In the genomic region with DNA sequence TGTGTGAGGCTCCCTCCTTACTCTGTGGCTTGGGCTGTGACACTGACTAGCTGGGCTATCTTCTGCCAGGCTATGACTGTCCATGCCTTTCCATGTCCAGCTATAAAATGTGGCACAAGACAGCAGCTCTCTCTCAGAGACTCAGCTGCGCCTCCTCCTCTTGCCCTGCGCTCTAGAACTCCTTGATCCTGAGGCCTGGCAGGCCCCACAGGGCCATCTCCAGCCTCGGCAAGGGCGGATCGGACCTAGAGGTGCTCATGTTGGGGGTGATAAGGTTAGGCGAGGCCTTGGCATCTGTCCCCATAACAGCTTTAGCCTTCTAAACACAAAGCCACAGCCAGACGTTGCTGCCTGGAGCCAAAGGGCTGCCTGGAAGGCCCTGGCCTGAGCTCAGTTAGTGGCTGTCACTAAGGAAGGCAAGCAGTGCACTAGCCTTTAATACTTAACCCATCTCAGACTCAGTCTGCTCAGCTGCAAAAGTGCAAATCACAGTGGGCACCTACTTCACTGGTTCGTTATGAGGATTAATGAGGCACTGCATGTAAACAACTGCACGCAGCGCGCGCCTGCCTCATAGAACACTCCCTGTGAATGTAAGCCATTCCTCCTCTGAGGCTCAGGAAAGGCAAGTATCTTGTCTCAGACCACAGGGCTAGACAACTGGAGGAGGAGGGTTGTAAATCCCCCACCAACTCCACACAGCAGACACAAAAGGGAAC, we compare ENCODE assay signal across 6 cellular contexts. TPM values are rescaled to one million over a fixed set of nuclear protein-coding genes. Genes with fewer than 3 reads are reported as not detected.
DNase-seq lines count a peak whose midpoint lies in the region; ATAC-seq, FAIRE-seq and TF ChIP-seq lines count a peak whose summit lies in the region.

No MANE protein-coding gene starts in this region.

- no peak for TF ChIP-seq RAD21 in HepG2 (CRISPR knock-in tag; IDR thresholded peaks at IDR 0.05)

- H3K9me3 Mint-ChIP-seq in activated CD4-positive, alpha-beta T cell treated with anti-CD3 and anti-CD28 coated beads, Interleukin-2, amount 10 ng/mL, durations not matched to agents 7 days and 5 days = no peaks in the 10 kb centered on the region

- ATAC-seq in HepG2 (no peak), GM19452 (IDR thresholded peaks at IDR 0.05; ENCODE audit: unreplicated experiment) (no peak), GM18873 (IDR thresholded peaks at IDR 0.05; ENCODE audit: low FRiP score, unreplicated experiment) (no peak)

- TF ChIP-seq EP300 in HepG2 (IDR thresholded peaks at IDR 0.05; ENCODE audit: low read depth in 2 of 2, low read length in 2 of 2) (no peak), HepG2 (CRISPR knock-in tag; IDR thresholded peaks at IDR 0.05; ENCODE audit: borderline replicate concordance) (no peak)

- H3K27ac ChIP-seq in HepG2 (ENCODE audit: extremely low read length, insufficient read depth, low read length) = peak overlapping the region; percentile 93

- CTCF ChIA-PET in activated CD4-positive, alpha-beta T cell treated with anti-CD3 and anti-CD28 coated beads, Interleukin-2, amount 10 ng/mL, durations not matched to agents 7 days and 5 days (lab: Charles Lee) = interaction anchor here (1.2 to 1.5 kb wide), 3 partner anchors 9 to 21 kb away, joined by 3 to 5 read pairs (median 3); no protein-coding TSS in a partner anchor
- CTCF ChIA-PET in HepG2 (lab: Yijun Ruan, JAX; ENCODE audit: low intra/inter-chr PET ratio, low total read pairs) = no interaction called here

- H3K27ac Mint-ChIP-seq in activated CD4-positive, alpha-beta T cell treated with anti-CD3 and anti-CD28 coated beads, Interleukin-2, amount 10 ng/mL, durations not matched to agents 7 days and 5 days = peak overlapping the region; percentile 90

- no peaks in the 10 kb centered on the region for H3K27me3 Mint-ChIP-seq in activated CD4-positive, alpha-beta T cell treated with anti-CD3 and anti-CD28 coated beads, Interleukin-2, amount 10 ng/mL, durations not matched to agents 7 days and 5 days

- in situ Hi-C loops in HepG2 (cut with HindIII; ENCODE audit: extremely low pct_ligation_motif_present, low pct_unique_long_range_greater_than_20kb) = no loop called here

- H3K4me3 Mint-ChIP-seq in activated CD4-positive, alpha-beta T cell treated with anti-CD3 and anti-CD28 coated beads, Interleukin-2, amount 10 ng/mL, durations not matched to agents 7 days and 5 days = peak overlapping the region; percentile 89

- peaks cover 7 to 21% of the 10 kb centered on the region in 2 experiments for H3K36me3 ChIP-seq in HepG2 (replicated peaks in 1 of 2; ENCODE audit: control insufficient read depth in 1 of 2, insufficient read depth in 2 of 2, low read length in 2 of 2)

- H3K27me3 ChIP-seq in HepG2 (ENCODE audit: control insufficient read depth in 1 of 2, insufficient read depth in 2 of 2, low read length in 2 of 2) = no peaks in the 10 kb centered on the region; a peak in 1 of 5 replicates

- H3K4me2 ChIP-seq in HepG2 (ENCODE audit: low read depth, low read length) = peak overlapping the region; percentile 92

- H3K9ac ChIP-seq in HepG2 (ENCODE audit: insufficient read depth, low read depth, low read length) = peak overlapping the region; percentile 98

- H3K79me2 ChIP-seq in HepG2 (ENCODE audit: insufficient read depth, low read length) = peaks cover 74% of the 10 kb centered on the region

- 27% methylated on average over 5 of the region's 12 CpGs for WGBS in HepG2 (ENCODE audit: low lambda C conversion rate)

- POLR2A ChIA-PET in activated CD4-positive, alpha-beta T cell treated with anti-CD3 and anti-CD28 coated beads, Interleukin-2, amount 10 ng/mL, durations not matched to agents 7 days and 5 days (lab: Charles Lee) = interaction anchor here (0.6 kb wide), 1 partner anchor 32 kb away, joined by 4 read pairs; no protein-coding TSS in a partner anchor
- POLR2A ChIA-PET in HepG2 (lab: Yijun Ruan, JAX) = interaction anchor here (0.7 to 9.3 kb wide), 13 partner anchors 9 to 355 kb away, joined by 3 to 138 read pairs (median 25); a partner anchor contains a TSS

- H3K4me3 ChIP-seq in GM12864 (ENCODE audit: low read depth, low read length) = peak overlapping the region; percentile 82
- H3K4me3 ChIP-seq in HepG2 (replicated peaks in 1 of 3; ENCODE audit: insufficient read depth in 1 of 3, low read depth in 2 of 3, low read length in 3 of 3) = peak overlapping the region; percentile 82 to 88 (median 87)

- TF ChIP-seq CTCF in GM12864 (IDR thresholded peaks at IDR 0.05; ENCODE audit: low read depth, low read length, missing control alignments) = no peak
- TF ChIP-seq CTCF in HepG2 (CRISPR knock-in tag; IDR thresholded peaks at IDR 0.05) = no peak

- intact Hi-C loops in HepG2 (cut with micrococcal nuclease; ENCODE audit: unreplicated experiment) = no loop called here

- H2AFZ ChIP-seq in HepG2 (ENCODE audit: low read length) = no peak overlapping the region

- peaks cover 9% of the 10 kb centered on the region for H4K20me1 ChIP-seq in HepG2 (ENCODE audit: insufficient read depth, low read length)

- FAIRE-seq in HepG2 (lab: Jason Lieb, UNC) = no peak

- peak; percentile 4 to 21; a peak in 2 of 4 replicates for TF ChIP-seq POLR2A in HepG2 (IDR thresholded peaks at IDR 0.05; ENCODE audit: insufficient read depth in 1 of 2, low read depth in 2 of 2, low read length in 2 of 2)

- H3K9me3 ChIP-seq in HepG2 (ENCODE audit: low read length) = no peaks in the 10 kb centered on the region

- peaks cover 74% of the 10 kb centered on the region for H3K4me1 ChIP-seq in HepG2 (ENCODE audit: insufficient read depth, low read length)

- BruUV-seq in HepG2 (replicated peaks; lab: Mats Ljungman, UMichigan) = no TSS peak

- H3K4me1 Mint-ChIP-seq in activated CD4-positive, alpha-beta T cell treated with anti-CD3 and anti-CD28 coated beads, Interleukin-2, amount 10 ng/mL, durations not matched to agents 7 days and 5 days = peaks cover 58% of the 10 kb centered on the region

- DNase-seq in GM12864 (ENCODE audit: low read depth) = no peak
- no peak for DNase-seq in activated CD4-positive, alpha-beta T cell treated with anti-CD3 and anti-CD28 coated beads, Interleukin-2, amount 10 ng/mL, durations not matched to agents 7 days and 5 days
- peak; percentile 25 for DNase-seq in HepG2 (ENCODE audit: low spot score)
- no peak for DNase-seq in LoVo (ENCODE audit: low spot score)

- H3K36me3 Mint-ChIP-seq in activated CD4-positive, alpha-beta T cell treated with anti-CD3 and anti-CD28 coated beads, Interleukin-2, amount 10 ng/mL, durations not matched to agents 7 days and 5 days (ENCODE audit: low read depth) = peaks cover 26% of the 10 kb centered on the region

RNA-seq across cellular contexts. Expression of a gene that starts 1.2 kb away (rescaled TPM):
- total RNA-seq in activated CD4-positive, alpha-beta T cell treated with anti-CD3 and anti-CD28 coated beads, Interleukin-2, amount 10 ng/mL, durations not matched to agents 7 days and 5 days = 100 to 1,000 TPM; 123 to 137 TPM
- total RNA-seq in HepG2 (2016; rRNA removed; fragmentation: Illumina TruSeq; extraction: Trizol) = 125 and 128 TPM in 2 replicates
- total RNA-seq in HepG2 (2016; cell fraction: cytosol; rRNA removed; fragmentation: Illumina TruSeq; extraction: Trizol; ENCODE audit: low read depth) = 57.0 and 62.1 TPM in 2 replicates
- total RNA-seq in HepG2 (2016; cell fraction: insoluble cytoplasmic fraction; rRNA removed; fragmentation: Illumina TruSeq; extraction: Trizol) = 114 and 129 TPM in 2 replicates
- total RNA-seq in HepG2 (2016; cell fraction: membrane; rRNA removed; fragmentation: Illumina TruSeq; extraction: Trizol) = 156 and 159 TPM in 2 replicates
- total RNA-seq in HepG2 (2016; cell fraction: nucleus; rRNA removed; fragmentation: Illumina TruSeq; extraction: Trizol) = 69.6 and 73.3 TPM in 2 replicates
- polyA plus RNA-seq in HepG2 (2011; rRNA removed) = 245 and 282 TPM in 2 replicates
- polyA plus RNA-seq in HepG2 (2011; cell fraction: cytosol; rRNA removed) = 177 and 210 TPM in 2 replicates
- 217 and 220 TPM in 2 replicates for polyA plus RNA-seq in HepG2 (2011; cell fraction: nucleus; rRNA removed)
- polyA plus RNA-seq in HepG2 (2012) = 123 and 145 TPM in 2 replicates
- 33.4 and 34.1 TPM in 2 replicates for polyA plus RNA-seq in HepG2 (2016; cell fraction: cytosol; fragmentation: Illumina TruSeq; extraction: Trizol; ENCODE audit: low read depth)
- 101 and 109 TPM in 2 replicates for polyA plus RNA-seq in HepG2 (2016; cell fraction: insoluble cytoplasmic fraction; fragmentation: Illumina TruSeq; extraction: Trizol; ENCODE audit: low read depth)
- 91.3 and 96.0 TPM in 2 replicates for polyA plus RNA-seq in HepG2 (2016; cell fraction: membrane; fragmentation: Illumina TruSeq; extraction: Trizol; ENCODE audit: low read depth)
- 119 and 131 TPM in 2 replicates for polyA plus RNA-seq in HepG2 (2016; cell fraction: nucleus; fragmentation: Illumina TruSeq; extraction: Trizol; ENCODE audit: insufficient read depth, low read depth)
- 194 and 636 TPM in 2 replicates for polyA minus RNA-seq in HepG2 (2011; rRNA and poly(A)+ RNA removed; ENCODE audit: low replicate concordance)
- 178 and 203 TPM in 2 replicates for polyA minus RNA-seq in HepG2 (2011; cell fraction: cytosol; rRNA and poly(A)+ RNA removed)
- polyA minus RNA-seq in HepG2 (2011; cell fraction: nucleus; rRNA and poly(A)+ RNA removed) = 53.7 and 80.4 TPM in 2 replicates

RNA-seq across cellular contexts. Expression of a gene that starts 2.0 kb away (rescaled TPM):
- 100 to 1,000 TPM; 120 to 139 TPM for total RNA-seq in activated CD4-positive, alpha-beta T cell treated with anti-CD3 and anti-CD28 coated beads, Interleukin-2, amount 10 ng/mL, durations not matched to agents 7 days and 5 days
- 209 and 287 TPM in 2 replicates for total RNA-seq in HepG2 (2016; rRNA removed; fragmentation: Illumina TruSeq; extraction: Trizol)
- total RNA-seq in HepG2 (2016; cell fraction: cytosol; rRNA removed; fragmentation: Illumina TruSeq; extraction: Trizol; ENCODE audit: low read depth) = 29.0 and 31.7 TPM in 2 replicates
- total RNA-seq in HepG2 (2016; cell fraction: insoluble cytoplasmic fraction; rRNA removed; fragmentation: Illumina TruSeq; extraction: Trizol) = 214 and 298 TPM in 2 replicates
- 35.4 and 36.1 TPM in 2 replicates for total RNA-seq in HepG2 (2016; cell fraction: membrane; rRNA removed; fragmentation: Illumina TruSeq; extraction: Trizol)
- 83.7 and 87.5 TPM in 2 replicates for total RNA-seq in HepG2 (2016; cell fraction: nucleus; rRNA removed; fragmentation: Illumina TruSeq; extraction: Trizol)
- 107 and 110 TPM in 2 replicates for polyA plus RNA-seq in HepG2 (2011; rRNA removed)
- 278 and 291 TPM in 2 replicates for polyA plus RNA-seq in HepG2 (2011; cell fraction: cytosol; rRNA removed)
- 55.5 and 61.4 TPM in 2 replicates for polyA plus RNA-seq in HepG2 (2011; cell fraction: nucleus; rRNA removed)
- polyA plus RNA-seq in HepG2 (2012) = 178 and 251 TPM in 2 replicates
- polyA plus RNA-seq in HepG2 (2016; cell fraction: cytosol; fragmentation: Illumina TruSeq; extraction: Trizol; ENCODE audit: low read depth) = 35.3 and 40.6 TPM in 2 replicates
- polyA plus RNA-seq in HepG2 (2016; cell fraction: insoluble cytoplasmic fraction; fragmentation: Illumina TruSeq; extraction: Trizol; ENCODE audit: low read depth) = 420 and 438 TPM in 2 replicates
- polyA plus RNA-seq in HepG2 (2016; cell fraction: membrane; fragmentation: Illumina TruSeq; extraction: Trizol; ENCODE audit: low read depth) = 35.8 and 37.4 TPM in 2 replicates
- 132 and 146 TPM in 2 replicates for polyA plus RNA-seq in HepG2 (2016; cell fraction: nucleus; fragmentation: Illumina TruSeq; extraction: Trizol; ENCODE audit: insufficient read depth, low read depth)
- 134 and 369 TPM in 2 replicates for polyA minus RNA-seq in HepG2 (2011; rRNA and poly(A)+ RNA removed; ENCODE audit: low replicate concordance)
- 72.3 and 74.0 TPM in 2 replicates for polyA minus RNA-seq in HepG2 (2011; cell fraction: cytosol; rRNA and poly(A)+ RNA removed)
- 83.2 and 93.4 TPM in 2 replicates for polyA minus RNA-seq in HepG2 (2011; cell fraction: nucleus; rRNA and poly(A)+ RNA removed)

RNA-seq across cellular contexts. Expression of a gene that starts 39.1 kb away (rescaled TPM):
- total RNA-seq in activated CD4-positive, alpha-beta T cell treated with anti-CD3 and anti-CD28 coated beads, Interleukin-2, amount 10 ng/mL, durations not matched to agents 7 days and 5 days = 1 to 10 TPM in 1 of 2 experiments, under 1 TPM in 1; 0.64 to 1.0 TPM
- total RNA-seq in HepG2 (2016; rRNA removed; fragmentation: Illumina TruSeq; extraction: Trizol) = 5.7 and 11.8 TPM in 2 replicates
- total RNA-seq in HepG2 (2016; cell fraction: cytosol; rRNA removed; fragmentation: Illumina TruSeq; extraction: Trizol; ENCODE audit: low read depth) = 14.2 and 14.4 TPM in 2 replicates
- 5.6 and 12.5 TPM in 2 replicates for total RNA-seq in HepG2 (2016; cell fraction: insoluble cytoplasmic fraction; rRNA removed; fragmentation: Illumina TruSeq; extraction: Trizol)
- total RNA-seq in HepG2 (2016; cell fraction: membrane; rRNA removed; fragmentation: Illumina TruSeq; extraction: Trizol) = 14.8 and 16.4 TPM in 2 replicates
- total RNA-seq in HepG2 (2016; cell fraction: nucleus; rRNA removed; fragmentation: Illumina TruSeq; extraction: Trizol) = 10.7 and 13.7 TPM in 2 replicates
- polyA plus RNA-seq in HepG2 (2011; rRNA removed) = 34.8 and 48.8 TPM in 2 replicates
- polyA plus RNA-seq in HepG2 (2011; cell fraction: cytosol; rRNA removed) = 18.6 and 35.0 TPM in 2 replicates
- 225 and 265 TPM in 2 replicates for polyA plus RNA-seq in HepG2 (2011; cell fraction: nucleus; rRNA removed)
- 19.0 and 24.1 TPM in 2 replicates for polyA plus RNA-seq in HepG2 (2012)
- 15.3 and 17.1 TPM in 2 replicates for polyA plus RNA-seq in HepG2 (2016; cell fraction: cytosol; fragmentation: Illumina TruSeq; extraction: Trizol; ENCODE audit: low read depth)
- 8.8 and 9.2 TPM in 2 replicates for polyA plus RNA-seq in HepG2 (2016; cell fraction: insoluble cytoplasmic fraction; fragmentation: Illumina TruSeq; extraction: Trizol; ENCODE audit: low read depth)
- 17.8 and 17.9 TPM in 2 replicates for polyA plus RNA-seq in HepG2 (2016; cell fraction: membrane; fragmentation: Illumina TruSeq; extraction: Trizol; ENCODE audit: low read depth)
- 32.8 and 35.7 TPM in 2 replicates for polyA plus RNA-seq in HepG2 (2016; cell fraction: nucleus; fragmentation: Illumina TruSeq; extraction: Trizol; ENCODE audit: insufficient read depth, low read depth)
- polyA minus RNA-seq in HepG2 (2011; rRNA and poly(A)+ RNA removed; ENCODE audit: low replicate concordance) = 24.5 TPM in 1 of 2 replicates, not detected in the other
- 5.7 and 8.9 TPM in 2 replicates for polyA minus RNA-seq in HepG2 (2011; cell fraction: cytosol; rRNA and poly(A)+ RNA removed)
- polyA minus RNA-seq in HepG2 (2011; cell fraction: nucleus; rRNA and poly(A)+ RNA removed) = 13.3 and 13.4 TPM in 2 replicates

RNA-seq across cellular contexts. Expression of a gene that starts 49.2 kb away (rescaled TPM):
- 10 to 100 TPM; 44.6 to 48.1 TPM for total RNA-seq in activated CD4-positive, alpha-beta T cell treated with anti-CD3 and anti-CD28 coated beads, Interleukin-2, amount 10 ng/mL, durations not matched to agents 7 days and 5 days
- total RNA-seq in HepG2 (2016; rRNA removed; fragmentation: Illumina TruSeq; extraction: Trizol) = 11.6 and 29.9 TPM in 2 replicates
- total RNA-seq in HepG2 (2016; cell fraction: cytosol; rRNA removed; fragmentation: Illumina TruSeq; extraction: Trizol; ENCODE audit: low read depth) = 6.9 and 7.0 TPM in 2 replicates
- 14.5 and 27.5 TPM in 2 replicates for total RNA-seq in HepG2 (2016; cell fraction: insoluble cytoplasmic fraction; rRNA removed; fragmentation: Illumina TruSeq; extraction: Trizol)
- 8.2 and 14.5 TPM in 2 replicates for total RNA-seq in HepG2 (2016; cell fraction: membrane; rRNA removed; fragmentation: Illumina TruSeq; extraction: Trizol)
- 30.4 and 31.0 TPM in 2 replicates for total RNA-seq in HepG2 (2016; cell fraction: nucleus; rRNA removed; fragmentation: Illumina TruSeq; extraction: Trizol)
- polyA plus RNA-seq in HepG2 (2011; rRNA removed) = 103 and 150 TPM in 2 replicates
- polyA plus RNA-seq in HepG2 (2011; cell fraction: cytosol; rRNA removed) = 81.5 and 120 TPM in 2 replicates
- 371 and 443 TPM in 2 replicates for polyA plus RNA-seq in HepG2 (2011; cell fraction: nucleus; rRNA removed)
- polyA plus RNA-seq in HepG2 (2012) = 45.9 and 52.6 TPM in 2 replicates
- 8.9 and 10.2 TPM in 2 replicates for polyA plus RNA-seq in HepG2 (2016; cell fraction: cytosol; fragmentation: Illumina TruSeq; extraction: Trizol; ENCODE audit: low read depth)
- polyA plus RNA-seq in HepG2 (2016; cell fraction: insoluble cytoplasmic fraction; fragmentation: Illumina TruSeq; extraction: Trizol; ENCODE audit: low read depth) = 15.2 and 17.2 TPM in 2 replicates
- polyA plus RNA-seq in HepG2 (2016; cell fraction: membrane; fragmentation: Illumina TruSeq; extraction: Trizol; ENCODE audit: low read depth) = 11.3 and 13.6 TPM in 2 replicates
- polyA plus RNA-seq in HepG2 (2016; cell fraction: nucleus; fragmentation: Illumina TruSeq; extraction: Trizol; ENCODE audit: insufficient read depth, low read depth) = 74.0 and 82.3 TPM in 2 replicates
- 7.2 and 119 TPM in 2 replicates for polyA minus RNA-seq in HepG2 (2011; rRNA and poly(A)+ RNA removed; ENCODE audit: low replicate concordance)
- 46.0 and 49.6 TPM in 2 replicates for polyA minus RNA-seq in HepG2 (2011; cell fraction: cytosol; rRNA and poly(A)+ RNA removed)
- polyA minus RNA-seq in HepG2 (2011; cell fraction: nucleus; rRNA and poly(A)+ RNA removed) = 35.4 and 41.2 TPM in 2 replicates

RNA-seq across cellular contexts. Expression of a gene that starts 58.6 kb away (rescaled TPM):
- under 1 TPM; 0.40 to 0.67 TPM for total RNA-seq in activated CD4-positive, alpha-beta T cell treated with anti-CD3 and anti-CD28 coated beads, Interleukin-2, amount 10 ng/mL, durations not matched to agents 7 days and 5 days
- 0.60 and 1.2 TPM in 2 replicates for total RNA-seq in HepG2 (2016; rRNA removed; fragmentation: Illumina TruSeq; extraction: Trizol)
- 0.53 and 0.61 TPM in 2 replicates for total RNA-seq in HepG2 (2016; cell fraction: cytosol; rRNA removed; fragmentation: Illumina TruSeq; extraction: Trizol; ENCODE audit: low read depth)
- 0.43 and 0.89 TPM in 2 replicates for total RNA-seq in HepG2 (2016; cell fraction: insoluble cytoplasmic fraction; rRNA removed; fragmentation: Illumina TruSeq; extraction: Trizol)
- 0.90 and 0.96 TPM in 2 replicates for total RNA-seq in HepG2 (2016; cell fraction: membrane; rRNA removed; fragmentation: Illumina TruSeq; extraction: Trizol)
- 1.0 and 1.1 TPM in 2 replicates for total RNA-seq in HepG2 (2016; cell fraction: nucleus; rRNA removed; fragmentation: Illumina TruSeq; extraction: Trizol)
- polyA plus RNA-seq in HepG2 (2011; rRNA removed) = 0.38 and 0.59 TPM in 2 replicates
- polyA plus RNA-seq in HepG2 (2011; cell fraction: cytosol; rRNA removed) = 0.24 and 0.28 TPM in 2 replicates
- 0.84 and 1.1 TPM in 2 replicates for polyA plus RNA-seq in HepG2 (2011; cell fraction: nucleus; rRNA removed)
- polyA plus RNA-seq in HepG2 (2012) = 0.49 and 1.2 TPM in 2 replicates
- polyA plus RNA-seq in HepG2 (2016; cell fraction: cytosol; fragmentation: Illumina TruSeq; extraction: Trizol; ENCODE audit: low read depth) = 0.42 and 0.53 TPM in 2 replicates
- polyA plus RNA-seq in HepG2 (2016; cell fraction: insoluble cytoplasmic fraction; fragmentation: Illumina TruSeq; extraction: Trizol; ENCODE audit: low read depth) = 0.80 and 0.84 TPM in 2 replicates
- 0.63 and 0.65 TPM in 2 replicates for polyA plus RNA-seq in HepG2 (2016; cell fraction: membrane; fragmentation: Illumina TruSeq; extraction: Trizol; ENCODE audit: low read depth)
- polyA plus RNA-seq in HepG2 (2016; cell fraction: nucleus; fragmentation: Illumina TruSeq; extraction: Trizol; ENCODE audit: insufficient read depth, low read depth) = 1.5 and 1.6 TPM in 2 replicates
- polyA minus RNA-seq in HepG2 (2011; rRNA and poly(A)+ RNA removed; ENCODE audit: low replicate concordance) = 0.05 and 0.22 TPM in 2 replicates
- polyA minus RNA-seq in HepG2 (2011; cell fraction: cytosol; rRNA and poly(A)+ RNA removed) = not detected in 2 replicates
- 0.77 and 0.99 TPM in 2 replicates for polyA minus RNA-seq in HepG2 (2011; cell fraction: nucleus; rRNA and poly(A)+ RNA removed)
